Comparison of ENCODE assay signal across 8 cellular contexts in the genomic region with DNA sequence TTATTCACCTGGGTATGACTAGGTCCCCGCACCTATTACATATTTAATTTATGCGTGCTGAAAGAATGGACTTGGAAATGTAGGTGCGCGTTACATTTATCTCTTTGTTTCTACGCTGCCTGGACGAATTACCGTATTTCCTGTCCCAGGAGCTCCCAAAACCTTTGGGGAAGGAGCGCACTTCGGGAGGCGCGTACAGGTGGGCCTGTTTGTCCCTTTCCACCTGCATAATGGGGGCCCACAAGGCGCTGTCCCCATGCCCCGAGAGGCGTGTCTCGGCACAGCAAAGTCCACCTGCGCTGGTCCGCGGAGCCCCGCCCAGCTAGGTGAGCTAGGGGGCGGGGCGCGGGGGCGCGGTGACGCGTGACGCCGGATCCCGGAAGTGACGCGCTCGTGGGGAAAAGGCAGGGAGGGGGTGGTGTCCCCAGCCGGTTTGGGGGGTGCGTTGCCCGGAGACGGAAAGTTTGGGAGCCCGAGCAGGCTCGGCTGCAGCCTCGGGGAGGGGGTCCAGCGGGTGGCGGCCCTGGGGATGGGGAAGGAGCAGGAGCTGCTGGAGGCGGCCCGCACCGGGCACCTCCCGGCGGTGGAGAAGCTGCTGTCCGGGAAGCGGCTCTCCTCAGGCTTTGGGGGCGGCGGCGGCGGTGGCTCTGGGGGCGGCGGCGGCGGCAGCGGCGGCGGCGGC. TPM values are rescaled to one million over a fixed set of nuclear protein-coding genes. Genes with fewer than 3 reads are reported as not detected.
DNase-seq lines count a peak whose midpoint lies in the region; ATAC-seq and TF ChIP-seq lines count a peak whose summit lies in the region.

A gene with protein sequence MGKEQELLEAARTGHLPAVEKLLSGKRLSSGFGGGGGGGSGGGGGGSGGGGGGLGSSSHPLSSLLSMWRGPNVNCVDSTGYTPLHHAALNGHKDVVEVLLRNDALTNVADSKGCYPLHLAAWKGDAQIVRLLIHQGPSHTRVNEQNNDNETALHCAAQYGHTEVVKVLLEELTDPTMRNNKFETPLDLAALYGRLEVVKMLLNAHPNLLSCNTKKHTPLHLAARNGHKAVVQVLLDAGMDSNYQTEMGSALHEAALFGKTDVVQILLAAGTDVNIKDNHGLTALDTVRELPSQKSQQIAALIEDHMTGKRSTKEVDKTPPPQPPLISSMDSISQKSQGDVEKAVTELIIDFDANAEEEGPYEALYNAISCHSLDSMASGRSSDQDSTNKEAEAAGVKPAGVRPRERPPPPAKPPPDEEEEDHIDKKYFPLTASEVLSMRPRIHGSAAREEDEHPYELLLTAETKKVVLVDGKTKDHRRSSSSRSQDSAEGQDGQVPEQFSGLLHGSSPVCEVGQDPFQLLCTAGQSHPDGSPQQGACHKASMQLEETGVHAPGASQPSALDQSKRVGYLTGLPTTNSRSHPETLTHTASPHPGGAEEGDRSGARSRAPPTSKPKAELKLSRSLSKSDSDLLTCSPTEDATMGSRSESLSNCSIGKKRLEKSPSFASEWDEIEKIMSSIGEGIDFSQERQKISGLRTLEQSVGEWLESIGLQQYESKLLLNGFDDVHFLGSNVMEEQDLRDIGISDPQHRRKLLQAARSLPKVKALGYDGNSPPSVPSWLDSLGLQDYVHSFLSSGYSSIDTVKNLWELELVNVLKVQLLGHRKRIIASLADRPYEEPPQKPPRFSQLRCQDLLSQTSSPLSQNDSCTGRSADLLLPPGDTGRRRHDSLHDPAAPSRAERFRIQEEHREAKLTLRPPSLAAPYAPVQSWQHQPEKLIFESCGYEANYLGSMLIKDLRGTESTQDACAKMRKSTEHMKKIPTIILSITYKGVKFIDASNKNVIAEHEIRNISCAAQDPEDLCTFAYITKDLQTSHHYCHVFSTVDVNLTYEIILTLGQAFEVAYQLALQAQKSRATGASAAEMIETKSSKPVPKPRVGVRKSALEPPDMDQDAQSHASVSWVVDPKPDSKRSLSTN (plus strand): TSS at position 382 of the 682 bp plus-strand sequence. CDS start 148 bp downstream, at position 530.

- H2BK120ac ChIP-seq in neuronal stem cell (ENCODE audit: low read depth, low read length) = peak within 1 kb of the TSS; percentile 21

- no peak for TF ChIP-seq EP300 in gastroesophageal sphincter (IDR thresholded peaks at IDR 0.05)

- H3K79me1 ChIP-seq in neuronal stem cell (ENCODE audit: low read depth, low read length) = peaks cover 5% of the 10 kb centered on the region

- in situ Hi-C loops in KBM-7 (cut with MboI; ENCODE audit: low pct_unique_long_range_greater_than_20kb, low sequenced_read_pairs) = no loop called here

- no peaks in the 10 kb centered on the region for H3K9me3 ChIP-seq in gastroesophageal sphincter
- peaks cover 0 to 3% of the 10 kb centered on the region in 2 donors for H3K9me3 ChIP-seq in neuronal stem cell (replicated peaks in 1 of 2; ENCODE audit: control insufficient read depth in 2 of 2, insufficient read depth in 1 of 2, low read depth in 1 of 2, low read length in 2 of 2)

- H2BK15ac ChIP-seq in neuronal stem cell (ENCODE audit: low read length) = peak within 1 kb of the TSS; percentile 41

- no peaks in the 10 kb centered on the region for H3K27me3 ChIP-seq in gastroesophageal sphincter
- no peaks in the 10 kb centered on the region for H3K27me3 ChIP-seq in neuronal stem cell (ENCODE audit: control insufficient read depth in 3 of 3, insufficient read depth in 3 of 3, low read depth in 1 of 3, low read length in 3 of 3)

- no peak within 1 kb of the TSS for H3K4ac ChIP-seq in neuronal stem cell (ENCODE audit: low read length)

- peak within 1 kb of the TSS; percentile 90 for H3K18ac ChIP-seq in neuronal stem cell (ENCODE audit: low read length)

- DNase-seq in AML-193 (lab: John Stamatoyannopoulos, UW) (peak; percentile 49 to 52), KBM-7 (peak; percentile 80), SHP77 (lab: John Stamatoyannopoulos, UW) (peak; percentile 54 to 62), activated gamma-delta T cell treated with Interleukin-2 at 50 U/mL for 16 hours (peak; percentile 90), neuronal stem cell (ENCODE audit: low spot score) (peak; percentile 74), stromal cell of bone marrow (ENCODE audit: low read depth) (peak; percentile 24)

- H3K4me1 ChIP-seq in gastroesophageal sphincter = peaks cover 8 to 46% (median 23%) of the 10 kb centered on the region in 3 donors
- peaks cover 0 to 6% of the 10 kb centered on the region in 2 donors for H3K4me1 ChIP-seq in neuronal stem cell (ENCODE audit: control insufficient read depth in 2 of 2, insufficient read depth in 1 of 2, low read depth in 1 of 2, low read length in 2 of 2)

- ATAC-seq in GM19324 (IDR thresholded peaks at IDR 0.05; ENCODE audit: low FRiP score, unreplicated experiment) (peak; percentile 70), gastroesophageal sphincter (peak; percentile 72)

- 0% methylated on average over 7 to 11 of the region's 60 CpGs for WGBS in gastroesophageal sphincter (ENCODE audit: low coverage in 1 of 2), 2 donors
- no CpG with 5 or more reads among the region's 60 CpGs for WGBS in neuronal stem cell (ENCODE audit: extremely low coverage in 2 of 2, insufficient read length in 2 of 2, insufficient replicate concordance in 1 of 2), 2 donors

- no peak within 1 kb of the TSS for H2AK5ac ChIP-seq in neuronal stem cell (ENCODE audit: low read depth, low read length)

- H2AFZ ChIP-seq in neuronal stem cell (ENCODE audit: low read length) = peak within 1 kb of the TSS; percentile 91

- H3K4me3 ChIP-seq in gastroesophageal sphincter (peak within 1 kb of the TSS; percentile 94 to 99), neuronal stem cell (ENCODE audit: low read length in 2 of 2) (peak within 1 kb of the TSS; percentile 71 to 95)

- TF ChIP-seq POLR2A in gastroesophageal sphincter (IDR thresholded peaks at IDR 0.05) = peak; percentile 37 to 46

- H4K91ac ChIP-seq in neuronal stem cell (ENCODE audit: low read depth, low read length, poor library complexity) = no peak within 1 kb of the TSS

- H3K27ac ChIP-seq in gastroesophageal sphincter = peak within 1 kb of the TSS; percentile 83 to 94 (median 90)
- H3K27ac ChIP-seq in neuronal stem cell (replicated peaks; ENCODE audit: low read length) = peak within 1 kb of the TSS; percentile 60

- H2BK12ac ChIP-seq in neuronal stem cell (ENCODE audit: low read length) = no peak within 1 kb of the TSS

- H3K23ac ChIP-seq in neuronal stem cell (ENCODE audit: low read depth, low read length, poor library complexity) = peak within 1 kb of the TSS; percentile 96

- H3K4me2 ChIP-seq in neuronal stem cell (ENCODE audit: insufficient read depth, low read length, poor library complexity, severe bottlenecking) = peak within 1 kb of the TSS; percentile 71

- no peak within 1 kb of the TSS for H2BK5ac ChIP-seq in neuronal stem cell (ENCODE audit: low read length)

- TF ChIP-seq CTCF in gastroesophageal sphincter (IDR thresholded peaks at IDR 0.05) = no peak

- H3K36me3 ChIP-seq in gastroesophageal sphincter (no peaks in the 10 kb centered on the region), neuronal stem cell (replicated peaks in 1 of 2; ENCODE audit: control insufficient read depth in 2 of 2, insufficient read depth in 2 of 2, low read length in 2 of 2) (peaks cover 0 to 16% of the 10 kb centered on the region in 2 donors)

- H3K14ac ChIP-seq in neuronal stem cell (ENCODE audit: low read length) = no peak within 1 kb of the TSS

- no peak within 1 kb of the TSS for H4K8ac ChIP-seq in neuronal stem cell (ENCODE audit: low read depth, low read length)

- H3K9ac ChIP-seq in neuronal stem cell (ENCODE audit: low read depth, low read length, poor library complexity) = peak within 1 kb of the TSS; percentile 97

RNA-seq across cellular contexts. Expression of the gene that starts here (rescaled TPM):
- total RNA-seq in gastroesophageal sphincter = 100 to 1,000 TPM in 2 of 4 donors, 10 to 100 TPM in 2; 52.0 to 135 (median 88.4) TPM
- 10.9 TPM for polyA plus RNA-seq in neuronal stem cell (2013, experiment 1 of 2)
- 10.6 TPM for polyA plus RNA-seq in neuronal stem cell (2013, experiment 2 of 2)

Comparison
In these comparisons a context has a peak if more than half of its experiments do, and no peak if none do; other contexts are left out.
1. Peak in every context shown above with its lines: DNase-seq, ATAC-seq, H3K4me3 ChIP-seq and H3K27ac ChIP-seq.
2. DNase-seq: peak in every context shown above with its lines; median percentile 90 in activated gamma-delta T cell treated with Interleukin-2 at 50 U/mL for 16 hours; 80 in KBM-7; 74 in neuronal stem cell; 58 in SHP77; 50 in AML-193; 24 in stromal cell of bone marrow.